Comparison of ENCODE assay signal across 1 cellular context in the genomic region with DNA sequence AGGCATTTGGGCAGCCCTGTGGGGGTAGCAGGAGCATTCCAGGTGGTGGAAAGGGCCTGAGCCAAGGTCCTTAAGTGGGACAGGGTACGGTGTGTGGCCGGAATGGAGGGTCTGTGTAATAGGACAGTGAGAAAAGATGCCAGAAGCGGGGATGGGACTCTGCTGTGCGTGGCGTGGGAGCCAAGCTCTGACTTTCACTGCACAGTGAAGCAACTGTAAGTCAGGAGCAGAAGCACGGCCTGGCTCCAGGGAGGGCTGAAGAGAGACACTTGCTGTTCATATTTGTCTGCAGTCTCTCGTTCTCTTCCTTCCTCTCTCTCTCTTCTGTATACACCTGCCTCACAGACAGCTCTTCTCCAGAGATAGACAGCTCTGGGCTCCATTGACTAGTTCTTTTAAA.
TF ChIP-seq lines count a peak whose summit lies in the region.

No MANE protein-coding gene starts in this region.

TF ChIP-seq in GM23338, 12 proteins besides CTCF, POLR2A, EP300 and RAD21 (continued from another document):
- TF ChIP-seq, protein P1, sequence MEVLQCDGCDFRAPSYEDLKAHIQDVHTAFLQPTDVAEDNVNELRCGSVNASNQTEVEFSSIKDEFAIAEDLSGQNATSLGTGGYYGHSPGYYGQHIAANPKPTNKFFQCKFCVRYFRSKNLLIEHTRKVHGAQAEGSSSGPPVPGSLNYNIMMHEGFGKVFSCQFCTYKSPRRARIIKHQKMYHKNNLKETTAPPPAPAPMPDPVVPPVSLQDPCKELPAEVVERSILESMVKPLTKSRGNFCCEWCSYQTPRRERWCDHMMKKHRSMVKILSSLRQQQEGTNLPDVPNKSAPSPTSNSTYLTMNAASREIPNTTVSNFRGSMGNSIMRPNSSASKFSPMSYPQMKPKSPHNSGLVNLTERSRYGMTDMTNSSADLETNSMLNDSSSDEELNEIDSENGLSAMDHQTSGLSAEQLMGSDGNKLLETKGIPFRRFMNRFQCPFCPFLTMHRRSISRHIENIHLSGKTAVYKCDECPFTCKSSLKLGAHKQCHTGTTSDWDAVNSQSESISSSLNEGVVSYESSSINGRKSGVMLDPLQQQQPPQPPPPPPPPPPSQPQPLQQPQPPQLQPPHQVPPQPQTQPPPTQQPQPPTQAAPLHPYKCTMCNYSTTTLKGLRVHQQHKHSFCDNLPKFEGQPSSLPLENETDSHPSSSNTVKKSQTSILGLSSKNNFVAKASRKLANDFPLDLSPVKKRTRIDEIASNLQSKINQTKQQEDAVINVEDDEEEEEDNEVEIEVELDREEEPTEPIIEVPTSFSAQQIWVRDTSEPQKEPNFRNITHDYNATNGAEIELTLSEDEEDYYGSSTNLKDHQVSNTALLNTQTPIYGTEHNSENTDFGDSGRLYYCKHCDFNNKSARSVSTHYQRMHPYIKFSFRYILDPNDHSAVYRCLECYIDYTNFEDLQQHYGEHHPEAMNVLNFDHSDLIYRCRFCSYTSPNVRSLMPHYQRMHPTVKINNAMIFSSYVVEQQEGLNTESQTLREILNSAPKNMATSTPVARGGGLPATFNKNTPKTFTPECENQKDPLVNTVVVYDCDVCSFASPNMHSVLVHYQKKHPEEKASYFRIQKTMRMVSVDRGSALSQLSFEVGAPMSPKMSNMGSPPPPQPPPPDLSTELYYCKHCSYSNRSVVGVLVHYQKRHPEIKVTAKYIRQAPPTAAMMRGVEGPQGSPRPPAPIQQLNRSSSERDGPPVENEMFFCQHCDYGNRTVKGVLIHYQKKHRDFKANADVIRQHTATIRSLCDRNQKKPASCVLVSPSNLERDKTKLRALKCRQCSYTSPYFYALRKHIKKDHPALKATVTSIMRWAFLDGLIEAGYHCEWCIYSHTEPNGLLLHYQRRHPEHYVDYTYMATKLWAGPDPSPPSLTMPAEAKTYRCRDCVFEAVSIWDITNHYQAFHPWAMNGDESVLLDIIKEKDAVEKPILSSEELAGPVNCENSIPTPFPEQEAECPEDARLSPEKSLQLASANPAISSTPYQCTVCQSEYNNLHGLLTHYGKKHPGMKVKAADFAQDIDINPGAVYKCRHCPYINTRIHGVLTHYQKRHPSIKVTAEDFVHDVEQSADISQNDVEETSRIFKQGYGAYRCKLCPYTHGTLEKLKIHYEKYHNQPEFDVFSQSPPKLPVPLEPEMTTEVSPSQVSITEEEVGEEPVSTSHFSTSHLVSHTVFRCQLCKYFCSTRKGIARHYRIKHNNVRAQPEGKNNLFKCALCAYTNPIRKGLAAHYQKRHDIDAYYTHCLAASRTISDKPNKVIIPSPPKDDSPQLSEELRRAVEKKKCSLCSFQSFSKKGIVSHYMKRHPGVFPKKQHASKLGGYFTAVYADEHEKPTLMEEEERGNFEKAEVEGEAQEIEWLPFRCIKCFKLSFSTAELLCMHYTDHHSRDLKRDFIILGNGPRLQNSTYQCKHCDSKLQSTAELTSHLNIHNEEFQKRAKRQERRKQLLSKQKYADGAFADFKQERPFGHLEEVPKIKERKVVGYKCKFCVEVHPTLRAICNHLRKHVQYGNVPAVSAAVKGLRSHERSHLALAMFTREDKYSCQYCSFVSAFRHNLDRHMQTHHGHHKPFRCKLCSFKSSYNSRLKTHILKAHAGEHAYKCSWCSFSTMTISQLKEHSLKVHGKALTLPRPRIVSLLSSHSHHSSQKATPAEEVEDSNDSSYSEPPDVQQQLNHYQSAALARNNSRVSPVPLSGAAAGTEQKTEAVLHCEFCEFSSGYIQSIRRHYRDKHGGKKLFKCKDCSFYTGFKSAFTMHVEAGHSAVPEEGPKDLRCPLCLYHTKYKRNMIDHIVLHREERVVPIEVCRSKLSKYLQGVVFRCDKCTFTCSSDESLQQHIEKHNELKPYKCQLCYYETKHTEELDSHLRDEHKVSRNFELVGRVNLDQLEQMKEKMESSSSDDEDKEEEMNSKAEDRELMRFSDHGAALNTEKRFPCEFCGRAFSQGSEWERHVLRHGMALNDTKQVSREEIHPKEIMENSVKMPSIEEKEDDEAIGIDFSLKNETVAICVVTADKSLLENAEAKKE (CRISPR knock-in tag; IDR thresholded peaks at IDR 0.05), result no peak
- TF ChIP-seq, protein P2, sequence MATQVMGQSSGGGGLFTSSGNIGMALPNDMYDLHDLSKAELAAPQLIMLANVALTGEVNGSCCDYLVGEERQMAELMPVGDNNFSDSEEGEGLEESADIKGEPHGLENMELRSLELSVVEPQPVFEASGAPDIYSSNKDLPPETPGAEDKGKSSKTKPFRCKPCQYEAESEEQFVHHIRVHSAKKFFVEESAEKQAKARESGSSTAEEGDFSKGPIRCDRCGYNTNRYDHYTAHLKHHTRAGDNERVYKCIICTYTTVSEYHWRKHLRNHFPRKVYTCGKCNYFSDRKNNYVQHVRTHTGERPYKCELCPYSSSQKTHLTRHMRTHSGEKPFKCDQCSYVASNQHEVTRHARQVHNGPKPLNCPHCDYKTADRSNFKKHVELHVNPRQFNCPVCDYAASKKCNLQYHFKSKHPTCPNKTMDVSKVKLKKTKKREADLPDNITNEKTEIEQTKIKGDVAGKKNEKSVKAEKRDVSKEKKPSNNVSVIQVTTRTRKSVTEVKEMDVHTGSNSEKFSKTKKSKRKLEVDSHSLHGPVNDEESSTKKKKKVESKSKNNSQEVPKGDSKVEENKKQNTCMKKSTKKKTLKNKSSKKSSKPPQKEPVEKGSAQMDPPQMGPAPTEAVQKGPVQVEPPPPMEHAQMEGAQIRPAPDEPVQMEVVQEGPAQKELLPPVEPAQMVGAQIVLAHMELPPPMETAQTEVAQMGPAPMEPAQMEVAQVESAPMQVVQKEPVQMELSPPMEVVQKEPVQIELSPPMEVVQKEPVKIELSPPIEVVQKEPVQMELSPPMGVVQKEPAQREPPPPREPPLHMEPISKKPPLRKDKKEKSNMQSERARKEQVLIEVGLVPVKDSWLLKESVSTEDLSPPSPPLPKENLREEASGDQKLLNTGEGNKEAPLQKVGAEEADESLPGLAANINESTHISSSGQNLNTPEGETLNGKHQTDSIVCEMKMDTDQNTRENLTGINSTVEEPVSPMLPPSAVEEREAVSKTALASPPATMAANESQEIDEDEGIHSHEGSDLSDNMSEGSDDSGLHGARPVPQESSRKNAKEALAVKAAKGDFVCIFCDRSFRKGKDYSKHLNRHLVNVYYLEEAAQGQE (IDR thresholded peaks at IDR 0.05; ENCODE audit: unreplicated experiment), result no peak
- no peak for TF ChIP-seq EZH2phosphoT487 (IDR thresholded peaks at IDR 0.05; ENCODE audit: unreplicated experiment)
